Comparison of ENCODE assay signal across 8 cellular contexts in genomic region chr12:11765817-11766794, GRCh38.
DNase-seq lines count a peak whose midpoint lies in the region; ATAC-seq and TF ChIP-seq lines count a peak whose summit lies in the region.

No MANE protein-coding gene starts in this region.

- H3K4me3 Mint-ChIP-seq in endodermal cell, result no peak overlapping the region

- ATAC-seq in Right ventricle myocardium inferior (peak; percentile 73), HG03442 (IDR thresholded peaks at IDR 0.05; ENCODE audit: unreplicated experiment) (peak; percentile 66)

- H3K9me3 ChIP-seq in endodermal cell (ENCODE audit: control insufficient read depth, low read length) (no peaks in the 10 kb centered on the region), neutrophil (no peaks in the 10 kb centered on the region), tibial nerve (no peaks in the 10 kb centered on the region)

- WGBS in endodermal cell (ENCODE audit: insufficient coverage in 1 of 2, insufficient read length in 1 of 2), 2 experiments, result 77 to 87% methylated on average over 9 to 19 of the region's 19 CpGs
- 31 to 34% methylated on average over 19 of the region's 19 CpGs for WGBS in tibial nerve, 2 donors

- H3K27ac Mint-ChIP-seq in endodermal cell, result peak overlapping the region; percentile 32

- H3K4me1 ChIP-seq in endodermal cell (ENCODE audit: control insufficient read depth, insufficient read depth, low read length), result no peaks in the 10 kb centered on the region
- peaks cover 73 to 76% of the 10 kb centered on the region in 2 experiments for H3K4me1 ChIP-seq in neutrophil (ENCODE audit: control insufficient read depth in 1 of 2, insufficient read depth in 1 of 2, low read depth in 1 of 2, low read length in 1 of 2)
- peaks cover 0 to 73% (median 40%) of the 10 kb centered on the region in 4 donors for H3K4me1 ChIP-seq in tibial nerve

- TF ChIP-seq CTCF in endodermal cell (conservative IDR thresholded peaks at IDR 0.05), result no peak
- TF ChIP-seq CTCF in neutrophil (IDR thresholded peaks at IDR 0.05), result no peak
- no peak for TF ChIP-seq CTCF in tibial nerve (IDR thresholded peaks at IDR 0.05)

- intact Hi-C loops in Right ventricle myocardium inferior (cut with DNase I) (no loop called here), cardiac septum (cut with DNase I) (loop anchor here (5.0 kb wide), 1 partner anchor 96 kb away; no protein-coding TSS in a partner anchor)

- H3K27me3 Mint-ChIP-seq in endodermal cell (ENCODE audit: insufficient read depth), result peaks cover 7% of the 10 kb centered on the region

- no peak overlapping the region for H3K4me3 ChIP-seq in endodermal cell (ENCODE audit: low read length)
- H3K4me3 ChIP-seq in neutrophil (ENCODE audit: low read depth in 1 of 2, low read length in 1 of 2), result peak overlapping the region; percentile 58 to 60
- no peak overlapping the region for H3K4me3 ChIP-seq in tibial nerve

- peak in 1 of 2 donors; percentile 65 for TF ChIP-seq EP300 in tibial nerve (IDR thresholded peaks at IDR 0.05)

- no peak for TF ChIP-seq POLR2A in tibial nerve (IDR thresholded peaks at IDR 0.05)

- no peaks in the 10 kb centered on the region for H3K9me3 Mint-ChIP-seq in endodermal cell

- H3K36me3 ChIP-seq in endodermal cell (ENCODE audit: control insufficient read depth, insufficient read depth, low read length) (no peaks in the 10 kb centered on the region), neutrophil (no peaks in the 10 kb centered on the region), tibial nerve (no peaks in the 10 kb centered on the region)

- H3K27ac ChIP-seq in endodermal cell (ENCODE audit: low read depth, low read length) (peak overlapping the region; percentile 39), neutrophil (peak overlapping the region; percentile 94), tibial nerve (peak overlapping the region; percentile 41 to 82 (median 72))

- peaks cover 29% of the 10 kb centered on the region for H3K4me1 Mint-ChIP-seq in endodermal cell

- H3K27me3 ChIP-seq in endodermal cell (ENCODE audit: control insufficient read depth, insufficient read depth, low read length, poor library complexity, severe bottlenecking) (peaks cover 4% of the 10 kb centered on the region), neutrophil (no peaks in the 10 kb centered on the region), tibial nerve (no peaks in the 10 kb centered on the region)

- H3K9ac ChIP-seq in endodermal cell (ENCODE audit: extremely low read depth, low read length, poor library complexity, severe bottlenecking), result no peak overlapping the region

- peaks cover 2% of the 10 kb centered on the region for H3K36me3 Mint-ChIP-seq in endodermal cell (ENCODE audit: low read depth)

- DNase-seq in Right ventricle myocardium inferior (ENCODE audit: missing footprints), result no peak
- no peak for DNase-seq in cardiac septum (ENCODE audit: low spot score)
- DNase-seq in activated CD4-positive, alpha-beta T cell treated with anti-CD3 and anti-CD28 coated beads, Interleukin-2, amount 50 U/mL, for 24 hours (ENCODE audit: low read depth in 1 of 2, low spot score in 1 of 2), result peak; percentile 49 to 77
- DNase-seq in endodermal cell, result peak; percentile 63
- no peak for DNase-seq in tibial nerve (ENCODE audit: low spot score in 2 of 2)
- no peak for DNase-seq in superior temporal gyrus (ENCODE audit: extremely low spot score)

Comparison
In these comparisons a context has a peak if more than half of its experiments do, and no peak if none do; other contexts are left out.
1. DNase-seq: peak in activated CD4-positive, alpha-beta T cell treated with anti-CD3 and anti-CD28 coated beads, Interleukin-2, amount 50 U/mL, for 24 hours (2 of 2) and endodermal cell (single experiment); none in Right ventricle myocardium inferior (single experiment), cardiac septum (single experiment), tibial nerve (0 of 2) and superior temporal gyrus (single experiment).
2. H3K27ac ChIP-seq: peak in every context shown above with its lines; median percentile 94 in neutrophil; 72 in tibial nerve; 39 in endodermal cell.
3. H3K4me3 ChIP-seq: peak in neutrophil (2 of 2); none in endodermal cell (single experiment) and tibial nerve (0 of 4).